ENCODE assay signal across 19 cellular contexts in the genomic region with DNA sequence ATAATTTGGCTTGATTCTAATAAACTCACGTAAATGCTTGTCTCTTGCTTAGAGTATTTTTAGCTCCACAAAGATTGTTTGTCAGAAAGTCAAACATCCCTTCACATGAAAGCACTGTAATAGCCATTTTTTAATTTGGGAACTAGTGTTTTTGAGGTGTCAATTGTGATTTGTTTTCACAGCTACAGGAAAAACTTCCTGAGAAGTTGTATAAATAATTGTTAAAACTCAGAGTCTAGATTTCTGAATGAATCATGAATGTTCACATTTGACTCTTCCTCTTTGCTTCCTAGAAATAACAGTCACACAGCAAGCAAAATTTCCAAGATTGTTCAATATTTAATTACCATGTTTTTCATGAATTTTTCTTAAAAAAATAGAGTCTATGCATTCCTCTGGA.
A peak's percentile ranks its signal among the peaks of the same experiment; 100 is the strongest.
DNase-seq lines count a peak whose midpoint lies in the region; ATAC-seq, FAIRE-seq and TF ChIP-seq lines count a peak whose summit lies in the region.
"Had no signal": no experiment of that assay in that cellular context is flagged by ENCODE, and none has a peak within 500 bp of the region (broad histone marks: within the 10 kb centered on the region; RNA-seq: fewer than 3 reads in every experiment).

No MANE protein-coding gene starts in this region.

- peak overlapping the region; percentile 80 for H3K4me2 ChIP-seq in endothelial cell of umbilical vein (ENCODE audit: insufficient read depth, low read length)

- no TSS peak for BruUV-seq in endothelial cell of umbilical vein (replicated peaks; lab: Mats Ljungman, UMichigan)

- H3K27me3 Mint-ChIP-seq in dendritic cell treated with granulocyte-macrophage colony-stimulating factor and Interleukin-4, amounts not matched to agents 40 ng/mL and 50 ng/mL, for 4 days = no peaks in the 10 kb centered on the region
- H3K27me3 Mint-ChIP-seq: CD4-positive, CD25-positive, alpha-beta regulatory T cell had no signal

- H3K4me1 ChIP-seq in right atrium auricular region = peaks cover 0 to 4% of the 10 kb centered on the region in 2 donors
- peaks cover 0 to 29% (median 7%) of the 10 kb centered on the region in 12 donors for H3K4me1 ChIP-seq in heart left ventricle
- H3K4me1 ChIP-seq in endothelial cell of umbilical vein (ENCODE audit: control insufficient read depth, extremely low read depth, insufficient read depth, low read length) = peaks cover 18% of the 10 kb centered on the region

- peak; percentile 83 for FAIRE-seq in endothelial cell of umbilical vein (lab: Jason Lieb, UNC)
- FAIRE-seq: K562 had no signal

- dilution Hi-C loops in endothelial cell of umbilical vein (cut with MboI; ENCODE audit: extremely low pct_ligation_motif_present, low sequenced_read_pairs) = no loop called here

- DNase-seq in right atrium auricular region (ENCODE audit: low spot score) = no peak
- DNase-seq in heart left ventricle = no peak
- peak; percentile 74 for DNase-seq in endothelial cell of umbilical vein (ENCODE audit: low read depth, low spot score)
- DNase-seq in stimulated activated CD4-positive, alpha-beta T cell treated with anti-CD3 and anti-CD28 coated beads, Interleukin-4, amount 100 ng/mL, for 4 hours = no peak
- DNase-seq: 8988T; CD4-positive, CD25-positive, alpha-beta regulatory T cell; Kasumi-1; NCI-H1436; NCI-H187; NCI-H2171; NCI-H226; SHP77 treated with DMSO at 0.1 percent for 48 hours had no signal

- H3K27ac Mint-ChIP-seq in dendritic cell treated with granulocyte-macrophage colony-stimulating factor and Interleukin-4, amounts not matched to agents 40 ng/mL and 50 ng/mL, for 4 days = peak overlapping the region; percentile 86
- H3K27ac Mint-ChIP-seq: CD4-positive, CD25-positive, alpha-beta regulatory T cell had no signal

- H3K4me3 ChIP-seq in right atrium auricular region (no peak overlapping the region), heart left ventricle (no peak overlapping the region), endothelial cell of umbilical vein (replicated peaks in 1 of 3; ENCODE audit: insufficient read depth in 1 of 3, low read depth in 1 of 3, low read length in 3 of 3) (no peak overlapping the region)
- H3K4me3 ChIP-seq: K562 had no signal

- H3K27me3 ChIP-seq in right atrium auricular region = no peaks in the 10 kb centered on the region
- no peaks in the 10 kb centered on the region for H3K27me3 ChIP-seq in heart left ventricle
- no peaks in the 10 kb centered on the region for H3K27me3 ChIP-seq in endothelial cell of umbilical vein (ENCODE audit: control insufficient read depth in 2 of 2, insufficient read depth in 2 of 2, low read length in 2 of 2)

- no peaks in the 10 kb centered on the region for H3K79me2 ChIP-seq in endothelial cell of umbilical vein (ENCODE audit: control insufficient read depth, insufficient read depth, low read length)

- H3K27ac ChIP-seq in right atrium auricular region (peak overlapping the region; percentile 36 to 42), heart left ventricle (peak overlapping the region in 4 of 12 donors; percentile 4 to 54 (median 36)), endothelial cell of umbilical vein (ENCODE audit: insufficient read depth, low read depth, low read length) (peak overlapping the region; percentile 30)
- H3K27ac ChIP-seq: RWPE1 had no signal

- H3K4me1 Mint-ChIP-seq in dendritic cell treated with granulocyte-macrophage colony-stimulating factor and Interleukin-4, amounts not matched to agents 40 ng/mL and 50 ng/mL, for 4 days (ENCODE audit: low read depth) = peaks cover 51% of the 10 kb centered on the region
- H3K4me1 Mint-ChIP-seq: CD4-positive, CD25-positive, alpha-beta regulatory T cell had no signal

- no peaks in the 10 kb centered on the region for H3K9me1 ChIP-seq in endothelial cell of umbilical vein (replicated peaks; ENCODE audit: control insufficient read depth, extremely low read depth, insufficient read depth, low read length)

- POLR2A ChIA-PET in endothelial cell of umbilical vein (lab: Charles Lee) = no interaction called here

- no peaks in the 10 kb centered on the region for H3K36me3 ChIP-seq in right atrium auricular region
- no peaks in the 10 kb centered on the region for H3K36me3 ChIP-seq in heart left ventricle
- H3K36me3 ChIP-seq in endothelial cell of umbilical vein (ENCODE audit: control insufficient read depth in 2 of 2, extremely low read depth in 1 of 2, insufficient read depth in 2 of 2, low read length in 2 of 2) = no peaks in the 10 kb centered on the region

- H3K9me3 ChIP-seq in right atrium auricular region (no peaks in the 10 kb centered on the region), heart left ventricle (no peaks in the 10 kb centered on the region), endothelial cell of umbilical vein (replicated peaks; ENCODE audit: control insufficient read depth, insufficient read depth, low read length) (no peaks in the 10 kb centered on the region)

- no peak overlapping the region for H3K9ac ChIP-seq in endothelial cell of umbilical vein (replicated peaks; ENCODE audit: extremely low read depth, insufficient read depth, low read length)

- peaks cover 9% of the 10 kb centered on the region for H3K9me3 Mint-ChIP-seq in dendritic cell treated with granulocyte-macrophage colony-stimulating factor and Interleukin-4, amounts not matched to agents 40 ng/mL and 50 ng/mL, for 4 days

- no peaks in the 10 kb centered on the region for H4K20me1 ChIP-seq in endothelial cell of umbilical vein (replicated peaks; ENCODE audit: control insufficient read depth, extremely low read depth, insufficient read depth, low read length)

- intact Hi-C loops in heart left ventricle (cut with DNase I) (loop anchor here in 2 of 10 donors (2.0 to 10.0 kb wide), 3 partner anchors 194 to 276 kb away; no protein-coding TSS in a partner anchor), endothelial cell of umbilical vein (cut with micrococcal nuclease) (loop anchor here (1.0 kb wide), 2 partner anchors 40 to 157 kb away; a partner anchor contains a TSS)
- intact Hi-C loops in dendritic cell treated with granulocyte-macrophage colony-stimulating factor and Interleukin-4, amounts not matched to agents 40 ng/mL and 50 ng/mL, for 4 days (cut with micrococcal nuclease) = loop anchor here (2.0 to 5.0 kb wide), 2 partner anchors 156 to 212 kb away; a partner anchor contains a TSS

- ATAC-seq in heart left ventricle = no peak
- no peak for ATAC-seq in GM18873 (IDR thresholded peaks at IDR 0.05; ENCODE audit: low FRiP score, unreplicated experiment)
- ATAC-seq in GM21528 (IDR thresholded peaks at IDR 0.05; ENCODE audit: low FRiP score, unreplicated experiment) = no peak
- ATAC-seq in GM21723 (IDR thresholded peaks at IDR 0.05; ENCODE audit: unreplicated experiment) = no peak
- ATAC-seq: HCT116, K562 had no signal

- H3K36me3 Mint-ChIP-seq in dendritic cell treated with granulocyte-macrophage colony-stimulating factor and Interleukin-4, amounts not matched to agents 40 ng/mL and 50 ng/mL, for 4 days (ENCODE audit: low read depth) = peaks cover 8% of the 10 kb centered on the region
- H3K36me3 Mint-ChIP-seq: CD4-positive, CD25-positive, alpha-beta regulatory T cell had no signal

- TF ChIP-seq POLR2A in heart left ventricle (IDR thresholded peaks at IDR 0.05) (no peak), endothelial cell of umbilical vein (IDR thresholded peaks at IDR 0.05; ENCODE audit: low read depth, low read length) (no peak)

- TF ChIP-seq CTCF in right atrium auricular region (IDR thresholded peaks at IDR 0.05) (no peak), heart left ventricle (IDR thresholded peaks at IDR 0.05) (no peak), endothelial cell of umbilical vein (IDR thresholded peaks at IDR 0.05; ENCODE audit: extremely low read depth in 1 of 2, insufficient read depth in 1 of 2, low read depth in 1 of 2, low read length in 2 of 2) (no peak)

- peak overlapping the region; percentile 47 for H2AFZ ChIP-seq in endothelial cell of umbilical vein (ENCODE audit: low read depth, low read length)

- H3K4me3 Mint-ChIP-seq in dendritic cell treated with granulocyte-macrophage colony-stimulating factor and Interleukin-4, amounts not matched to agents 40 ng/mL and 50 ng/mL, for 4 days = no peak overlapping the region
- H3K4me3 Mint-ChIP-seq: CD4-positive, CD25-positive, alpha-beta regulatory T cell had no signal

- CTCF ChIA-PET in endothelial cell of umbilical vein (lab: Charles Lee) = no interaction called here

- WGBS in heart left ventricle, 4 donors = 31 to 47% (median 36%) methylated on average over 1 of the region's 1 CpG

TF ChIP-seq in endothelial cell of umbilical vein, 7 proteins besides CTCF, POLR2A, EP300 and RAD21:
- no peak for TF ChIP-seq EZH2 (IDR thresholded peaks at IDR 0.05; ENCODE audit: borderline replicate concordance, low read depth, low read length, severe bottlenecking)
- no peak for TF ChIP-seq JUN (IDR thresholded peaks at IDR 0.05; ENCODE audit: borderline replicate concordance, insufficient read depth, insufficient read length, low read depth)
- peak; percentile 41 for TF ChIP-seq FOS (IDR thresholded peaks at IDR 0.05; ENCODE audit: borderline replicate concordance, insufficient read depth, low read length)
- TF ChIP-seq, protein P1, sequence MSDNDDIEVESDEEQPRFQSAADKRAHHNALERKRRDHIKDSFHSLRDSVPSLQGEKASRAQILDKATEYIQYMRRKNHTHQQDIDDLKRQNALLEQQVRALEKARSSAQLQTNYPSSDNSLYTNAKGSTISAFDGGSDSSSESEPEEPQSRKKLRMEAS (IDR thresholded peaks at IDR 0.05; ENCODE audit: insufficient read depth, insufficient read length) = no peak
- no peak for TF ChIP-seq MYC (IDR thresholded peaks at IDR 0.05; ENCODE audit: low read depth, low read length)
